Comparison of ENCODE assay signal across 8 cellular contexts in the genomic region with DNA sequence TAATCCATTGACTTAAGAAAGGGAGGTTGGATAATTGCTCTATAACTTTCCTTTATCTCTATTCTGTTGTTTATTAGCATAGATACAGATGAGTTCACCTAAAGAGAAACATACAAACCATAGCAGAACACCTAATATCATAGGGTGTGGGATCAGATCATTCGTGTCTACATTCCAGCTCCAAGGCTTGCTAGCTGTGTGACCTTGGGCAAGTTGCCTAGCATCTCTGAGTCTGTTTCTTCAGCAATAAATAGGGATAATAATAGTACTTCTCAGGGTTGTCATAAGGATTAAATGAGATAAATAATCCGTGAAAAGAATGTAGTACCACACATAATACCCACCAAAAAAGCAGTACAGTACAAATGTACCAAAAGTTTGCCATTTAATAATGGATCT.
DNase-seq lines count a peak whose midpoint lies in the region; ATAC-seq, FAIRE-seq and TF ChIP-seq lines count a peak whose summit lies in the region.

No MANE protein-coding gene starts in this region.

- intact Hi-C loops in heart left ventricle (cut with DNase I), result loop anchor here in 7 of 10 donors (10.0 kb wide), 2 partner anchors 63 to 133 kb away; partner anchors contain the start of gene PPP1CB (in 6 of the 7)
- intact Hi-C loops in Right ventricle myocardium inferior (cut with DNase I), result loop anchor here (10.0 kb wide), 1 partner anchor 393 kb away; no protein-coding TSS in a partner anchor
- intact Hi-C loops in dorsolateral prefrontal cortex (cut with DNase I), result loop anchor here in 1 of 2 donors (10.0 kb wide), 1 partner anchor 133 kb away; the partner anchor contains the start of gene PPP1CB
- intact Hi-C loops in natural killer cell (cut with micrococcal nuclease), result loop anchor here (5.0 to 10.0 kb wide), 3 partner anchors 60 to 393 kb away; partner anchors contain the start of gene PPP1CB

- H3K27ac ChIP-seq in heart left ventricle (peak overlapping the region; percentile 49 to 93 (median 72)), dorsolateral prefrontal cortex (peak overlapping the region in 56 of 59 donors; percentile 45 to 94 (median 83)), urinary bladder (ENCODE audit: low read depth) (peak overlapping the region; percentile 93)

- no peak for TF ChIP-seq POLR2A in heart left ventricle (IDR thresholded peaks at IDR 0.05)

- TF ChIP-seq CTCF in heart left ventricle (IDR thresholded peaks at IDR 0.05), result no peak
- no peak for TF ChIP-seq CTCF in dorsolateral prefrontal cortex (IDR thresholded peaks at IDR 0.05 in 54 of 56, conservative IDR thresholded peaks at IDR 0.05 in 2 of 56; ENCODE audit: low read depth in 1 of 56, partially characterized antibody in 56 of 56)
- no peak for TF ChIP-seq CTCF in natural killer cell (IDR thresholded peaks at IDR 0.05)
- TF ChIP-seq CTCF in omental fat pad (IDR thresholded peaks at IDR 0.05), result no peak

- ATAC-seq in heart left ventricle (no peak), Right ventricle myocardium inferior (no peak), natural killer cell (no peak), omental fat pad (ENCODE audit: low FRiP score) (no peak), GM18867 (IDR thresholded peaks at IDR 0.05; ENCODE audit: unreplicated experiment) (no peak)

- H3K9me3 Mint-ChIP-seq in natural killer cell, result no peaks in the 10 kb centered on the region

- no peaks in the 10 kb centered on the region for H3K27me3 ChIP-seq in heart left ventricle
- no peaks in the 10 kb centered on the region for H3K27me3 ChIP-seq in dorsolateral prefrontal cortex

- H3K4me1 Mint-ChIP-seq in natural killer cell, result peaks cover 60 to 65% of the 10 kb centered on the region in 2 donors

- no peaks in the 10 kb centered on the region for H3K9me3 ChIP-seq in heart left ventricle

- 52 to 65% (median 62%) methylated on average over 2 of the region's 2 CpGs for WGBS in heart left ventricle, 4 donors
- 27% methylated on average over 2 of the region's 2 CpGs for WGBS in urinary bladder

- H3K36me3 Mint-ChIP-seq in natural killer cell, result no peaks in the 10 kb centered on the region

- peak overlapping the region; percentile 78 for H3K4me3 Mint-ChIP-seq in natural killer cell

- H3K36me3 ChIP-seq in heart left ventricle (no peaks in the 10 kb centered on the region), urinary bladder (ENCODE audit: insufficient read depth) (no peaks in the 10 kb centered on the region)

- H3K4me3 ChIP-seq in heart left ventricle (peak overlapping the region in 1 of 12 donors; percentile 12), dorsolateral prefrontal cortex (peak overlapping the region in 4 of 59 donors; percentile 3 to 28 (median 12)), urinary bladder (ENCODE audit: low read depth, low read length) (no peak overlapping the region)

- H3K4me1 ChIP-seq in heart left ventricle, result peaks cover 0 to 63% (median 45%) of the 10 kb centered on the region in 12 donors
- H3K4me1 ChIP-seq in urinary bladder (ENCODE audit: insufficient read depth), result no peaks in the 10 kb centered on the region

- no peak for FAIRE-seq in urothelium cell line (lab: Jason Lieb, UNC)

- H3K27me3 Mint-ChIP-seq in natural killer cell (ENCODE audit: low read depth in 2 of 2), result no peaks in the 10 kb centered on the region

- peak overlapping the region; percentile 91 to 94 for H3K27ac Mint-ChIP-seq in natural killer cell

- peak in 2 of 5 donors; percentile 7 to 8 for DNase-seq in heart left ventricle
- no peak for DNase-seq in Right ventricle myocardium inferior (ENCODE audit: missing footprints)
- DNase-seq in dorsolateral prefrontal cortex, result no peak
- no peak for DNase-seq in natural killer cell
- DNase-seq in omental fat pad (ENCODE audit: low spot score), result no peak
- no peak for DNase-seq in urothelium cell line (ENCODE audit: low spot score)
